Comparison of ENCODE assay signal across 1 cellular context in the genomic region with DNA sequence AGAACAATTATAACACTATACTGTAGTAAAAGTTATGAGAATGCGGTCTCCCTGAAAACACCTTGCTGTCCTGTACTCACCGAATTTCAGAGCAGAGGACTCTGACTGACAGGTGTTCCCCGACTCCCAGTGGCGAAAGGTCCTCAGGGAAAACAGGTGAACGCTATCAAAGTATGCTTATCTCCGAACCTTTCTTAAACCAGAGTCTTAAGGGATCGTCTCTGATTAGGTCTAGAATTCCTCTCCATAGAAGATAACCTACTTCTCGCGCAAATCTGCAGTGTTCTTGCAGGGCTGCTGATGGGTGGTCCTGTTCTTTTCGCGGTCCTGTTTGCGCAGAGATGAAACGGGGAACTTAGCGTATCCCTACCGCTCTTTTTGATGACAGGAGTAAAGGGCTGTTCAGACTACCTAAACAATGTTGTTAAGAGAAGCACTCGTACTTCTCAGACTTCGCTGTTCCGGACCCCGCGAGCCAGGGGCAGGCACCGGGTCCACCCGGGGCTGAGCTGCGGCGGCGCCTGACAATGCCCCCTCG.
TF ChIP-seq lines count a peak whose summit lies in the region.

No MANE protein-coding gene starts in this region.

TF ChIP-seq in HepG2, 621 proteins besides CTCF, POLR2A, EP300 and RAD21 (continued from another document):
- TF ChIP-seq, protein P1, sequence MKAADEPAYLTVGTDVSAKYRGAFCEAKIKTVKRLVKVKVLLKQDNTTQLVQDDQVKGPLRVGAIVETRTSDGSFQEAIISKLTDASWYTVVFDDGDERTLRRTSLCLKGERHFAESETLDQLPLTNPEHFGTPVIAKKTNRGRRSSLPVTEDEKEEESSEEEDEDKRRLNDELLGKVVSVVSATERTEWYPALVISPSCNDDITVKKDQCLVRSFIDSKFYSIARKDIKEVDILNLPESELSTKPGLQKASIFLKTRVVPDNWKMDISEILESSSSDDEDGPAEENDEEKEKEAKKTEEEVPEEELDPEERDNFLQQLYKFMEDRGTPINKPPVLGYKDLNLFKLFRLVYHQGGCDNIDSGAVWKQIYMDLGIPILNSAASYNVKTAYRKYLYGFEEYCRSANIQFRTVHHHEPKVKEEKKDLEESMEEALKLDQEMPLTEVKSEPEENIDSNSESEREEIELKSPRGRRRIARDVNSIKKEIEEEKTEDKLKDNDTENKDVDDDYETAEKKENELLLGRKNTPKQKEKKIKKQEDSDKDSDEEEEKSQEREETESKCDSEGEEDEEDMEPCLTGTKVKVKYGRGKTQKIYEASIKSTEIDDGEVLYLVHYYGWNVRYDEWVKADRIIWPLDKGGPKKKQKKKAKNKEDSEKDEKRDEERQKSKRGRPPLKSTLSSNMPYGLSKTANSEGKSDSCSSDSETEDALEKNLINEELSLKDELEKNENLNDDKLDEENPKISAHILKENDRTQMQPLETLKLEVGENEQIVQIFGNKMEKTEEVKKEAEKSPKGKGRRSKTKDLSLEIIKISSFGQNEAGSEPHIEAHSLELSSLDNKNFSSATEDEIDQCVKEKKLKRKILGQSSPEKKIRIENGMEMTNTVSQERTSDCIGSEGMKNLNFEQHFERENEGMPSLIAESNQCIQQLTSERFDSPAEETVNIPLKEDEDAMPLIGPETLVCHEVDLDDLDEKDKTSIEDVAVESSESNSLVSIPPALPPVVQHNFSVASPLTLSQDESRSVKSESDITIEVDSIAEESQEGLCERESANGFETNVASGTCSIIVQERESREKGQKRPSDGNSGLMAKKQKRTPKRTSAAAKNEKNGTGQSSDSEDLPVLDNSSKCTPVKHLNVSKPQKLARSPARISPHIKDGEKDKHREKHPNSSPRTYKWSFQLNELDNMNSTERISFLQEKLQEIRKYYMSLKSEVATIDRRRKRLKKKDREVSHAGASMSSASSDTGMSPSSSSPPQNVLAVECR (CRISPR knock-in tag; IDR thresholded peaks at IDR 0.05; ENCODE audit: borderline replicate concordance), result peak; percentile 30; the same call in 1 of the 2 replicates
- TF ChIP-seq ZNF10 (CRISPR knock-in tag; IDR thresholded peaks at IDR 0.05; ENCODE audit: borderline replicate concordance, low read depth), result no peak
- no peak for TF ChIP-seq NFATC3 (CRISPR knock-in tag; IDR thresholded peaks at IDR 0.05)
- no peak for TF ChIP-seq ZFP36L2 (CRISPR knock-in tag; IDR thresholded peaks at IDR 0.05)
- peak; percentile 48; the same call in 1 of the 2 replicates for TF ChIP-seq NAIF1 (CRISPR knock-in tag; IDR thresholded peaks at IDR 0.05; ENCODE audit: borderline replicate concordance)
- no peak for TF ChIP-seq FOSL2 (CRISPR knock-in tag; IDR thresholded peaks at IDR 0.05)
- TF ChIP-seq NR2F6 (IDR thresholded peaks at IDR 0.05), result no peak
- no peak for TF ChIP-seq NR2F6 (CRISPR knock-in tag; IDR thresholded peaks at IDR 0.05)
- TF ChIP-seq, protein P2, sequence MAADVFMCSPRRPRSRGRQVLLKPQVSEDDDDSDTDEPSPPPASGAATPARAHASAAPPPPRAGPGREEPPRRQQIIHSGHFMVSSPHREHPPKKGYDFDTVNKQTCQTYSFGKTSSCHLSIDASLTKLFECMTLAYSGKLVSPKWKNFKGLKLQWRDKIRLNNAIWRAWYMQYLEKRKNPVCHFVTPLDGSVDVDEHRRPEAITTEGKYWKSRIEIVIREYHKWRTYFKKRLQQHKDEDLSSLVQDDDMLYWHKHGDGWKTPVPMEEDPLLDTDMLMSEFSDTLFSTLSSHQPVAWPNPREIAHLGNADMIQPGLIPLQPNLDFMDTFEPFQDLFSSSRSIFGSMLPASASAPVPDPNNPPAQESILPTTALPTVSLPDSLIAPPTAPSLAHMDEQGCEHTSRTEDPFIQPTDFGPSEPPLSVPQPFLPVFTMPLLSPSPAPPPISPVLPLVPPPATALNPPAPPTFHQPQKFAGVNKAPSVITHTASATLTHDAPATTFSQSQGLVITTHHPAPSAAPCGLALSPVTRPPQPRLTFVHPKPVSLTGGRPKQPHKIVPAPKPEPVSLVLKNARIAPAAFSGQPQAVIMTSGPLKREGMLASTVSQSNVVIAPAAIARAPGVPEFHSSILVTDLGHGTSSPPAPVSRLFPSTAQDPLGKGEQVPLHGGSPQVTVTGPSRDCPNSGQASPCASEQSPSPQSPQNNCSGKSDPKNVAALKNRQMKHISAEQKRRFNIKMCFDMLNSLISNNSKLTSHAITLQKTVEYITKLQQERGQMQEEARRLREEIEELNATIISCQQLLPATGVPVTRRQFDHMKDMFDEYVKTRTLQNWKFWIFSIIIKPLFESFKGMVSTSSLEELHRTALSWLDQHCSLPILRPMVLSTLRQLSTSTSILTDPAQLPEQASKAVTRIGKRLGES (CRISPR knock-in tag; IDR thresholded peaks at IDR 0.05; ENCODE audit: borderline replicate concordance), result peak; percentile 20; the same call in 1 of the 2 replicates
- TF ChIP-seq KDM6A (CRISPR knock-in tag; IDR thresholded peaks at IDR 0.05; ENCODE audit: low read depth), result no peak
- TF ChIP-seq ZNF501 (CRISPR knock-in tag; IDR thresholded peaks at IDR 0.05), result peak; percentile 44; the same call in 1 of the 2 replicates
- TF ChIP-seq ZNF263 (CRISPR knock-in tag; IDR thresholded peaks at IDR 0.05), result peak; percentile 43
- TF ChIP-seq, protein P3, sequence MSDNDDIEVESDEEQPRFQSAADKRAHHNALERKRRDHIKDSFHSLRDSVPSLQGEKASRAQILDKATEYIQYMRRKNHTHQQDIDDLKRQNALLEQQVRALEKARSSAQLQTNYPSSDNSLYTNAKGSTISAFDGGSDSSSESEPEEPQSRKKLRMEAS (IDR thresholded peaks at IDR 0.05), result no peak
- TF ChIP-seq, protein P4, sequence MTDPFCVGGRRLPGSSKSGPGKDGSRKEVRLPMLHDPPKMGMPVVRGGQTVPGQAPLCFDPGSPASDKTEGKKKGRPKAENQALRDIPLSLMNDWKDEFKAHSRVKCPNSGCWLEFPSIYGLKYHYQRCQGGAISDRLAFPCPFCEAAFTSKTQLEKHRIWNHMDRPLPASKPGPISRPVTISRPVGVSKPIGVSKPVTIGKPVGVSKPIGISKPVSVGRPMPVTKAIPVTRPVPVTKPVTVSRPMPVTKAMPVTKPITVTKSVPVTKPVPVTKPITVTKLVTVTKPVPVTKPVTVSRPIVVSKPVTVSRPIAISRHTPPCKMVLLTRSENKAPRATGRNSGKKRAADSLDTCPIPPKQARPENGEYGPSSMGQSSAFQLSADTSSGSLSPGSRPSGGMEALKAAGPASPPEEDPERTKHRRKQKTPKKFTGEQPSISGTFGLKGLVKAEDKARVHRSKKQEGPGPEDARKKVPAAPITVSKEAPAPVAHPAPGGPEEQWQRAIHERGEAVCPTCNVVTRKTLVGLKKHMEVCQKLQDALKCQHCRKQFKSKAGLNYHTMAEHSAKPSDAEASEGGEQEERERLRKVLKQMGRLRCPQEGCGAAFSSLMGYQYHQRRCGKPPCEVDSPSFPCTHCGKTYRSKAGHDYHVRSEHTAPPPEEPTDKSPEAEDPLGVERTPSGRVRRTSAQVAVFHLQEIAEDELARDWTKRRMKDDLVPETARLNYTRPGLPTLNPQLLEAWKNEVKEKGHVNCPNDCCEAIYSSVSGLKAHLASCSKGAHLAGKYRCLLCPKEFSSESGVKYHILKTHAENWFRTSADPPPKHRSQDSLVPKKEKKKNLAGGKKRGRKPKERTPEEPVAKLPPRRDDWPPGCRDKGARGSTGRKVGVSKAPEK (CRISPR knock-in tag; IDR thresholded peaks at IDR 0.05; ENCODE audit: borderline replicate concordance), result 0 out of 2 replicates have a peak, but pooled peaks have one; percentile 32
- no peak for TF ChIP-seq MIXL1 (CRISPR knock-in tag; IDR thresholded peaks at IDR 0.05)
- no peak for TF ChIP-seq KDM5A (IDR thresholded peaks at IDR 0.05; ENCODE audit: borderline replicate concordance, low read length)
- TF ChIP-seq NFE2L2 (IDR thresholded peaks at IDR 0.05; ENCODE audit: low read length), result no peak
- TF ChIP-seq ZNF761 (CRISPR knock-in tag; conservative IDR thresholded peaks at IDR 0.05), result no peak
- no peak for TF ChIP-seq ZNF260 (CRISPR knock-in tag; IDR thresholded peaks at IDR 0.05; ENCODE audit: borderline replicate concordance, low read depth)
- no peak for TF ChIP-seq ZNF777 (CRISPR knock-in tag; IDR thresholded peaks at IDR 0.05)
- TF ChIP-seq SIN3A (IDR thresholded peaks at IDR 0.05; ENCODE audit: borderline replicate concordance, low read depth, low read length), result 0 out of 2 replicates have a peak, but pooled peaks have one; percentile 22
- peak; percentile 67; the same call in 1 of the 2 replicates for TF ChIP-seq KDM5B (CRISPR knock-in tag; IDR thresholded peaks at IDR 0.05; ENCODE audit: borderline replicate concordance)
- TF ChIP-seq ZNF570 (CRISPR knock-in tag; IDR thresholded peaks at IDR 0.05; ENCODE audit: borderline replicate concordance), result no peak
- TF ChIP-seq TBX2 (CRISPR knock-in tag; IDR thresholded peaks at IDR 0.05; ENCODE audit: borderline replicate concordance), result peak; percentile 14; the same call in 1 of the 2 replicates
- TF ChIP-seq, protein P5, sequence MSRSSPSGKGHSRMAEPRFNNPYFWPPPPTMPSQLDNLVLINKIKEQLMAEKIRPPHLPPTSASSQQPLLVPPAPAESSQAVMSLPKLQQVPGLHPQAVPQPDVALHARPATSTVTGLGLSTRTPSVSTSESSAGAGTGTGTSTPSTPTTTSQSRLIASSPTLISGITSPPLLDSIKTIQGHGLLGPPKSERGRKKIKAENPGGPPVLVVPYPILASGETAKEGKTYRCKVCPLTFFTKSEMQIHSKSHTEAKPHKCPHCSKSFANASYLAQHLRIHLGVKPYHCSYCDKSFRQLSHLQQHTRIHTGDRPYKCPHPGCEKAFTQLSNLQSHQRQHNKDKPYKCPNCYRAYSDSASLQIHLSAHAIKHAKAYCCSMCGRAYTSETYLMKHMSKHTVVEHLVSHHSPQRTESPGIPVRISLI (CRISPR knock-in tag; IDR thresholded peaks at IDR 0.05; ENCODE audit: borderline replicate concordance), result no peak
- TF ChIP-seq, protein P6, sequence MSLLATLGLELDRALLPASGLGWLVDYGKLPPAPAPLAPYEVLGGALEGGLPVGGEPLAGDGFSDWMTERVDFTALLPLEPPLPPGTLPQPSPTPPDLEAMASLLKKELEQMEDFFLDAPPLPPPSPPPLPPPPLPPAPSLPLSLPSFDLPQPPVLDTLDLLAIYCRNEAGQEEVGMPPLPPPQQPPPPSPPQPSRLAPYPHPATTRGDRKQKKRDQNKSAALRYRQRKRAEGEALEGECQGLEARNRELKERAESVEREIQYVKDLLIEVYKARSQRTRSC (CRISPR knock-in tag; IDR thresholded peaks at IDR 0.05; ENCODE audit: low read depth), result no peak
- TF ChIP-seq ZNF766 (CRISPR knock-in tag; IDR thresholded peaks at IDR 0.05; ENCODE audit: borderline replicate concordance), result no peak
- TF ChIP-seq, protein P7, sequence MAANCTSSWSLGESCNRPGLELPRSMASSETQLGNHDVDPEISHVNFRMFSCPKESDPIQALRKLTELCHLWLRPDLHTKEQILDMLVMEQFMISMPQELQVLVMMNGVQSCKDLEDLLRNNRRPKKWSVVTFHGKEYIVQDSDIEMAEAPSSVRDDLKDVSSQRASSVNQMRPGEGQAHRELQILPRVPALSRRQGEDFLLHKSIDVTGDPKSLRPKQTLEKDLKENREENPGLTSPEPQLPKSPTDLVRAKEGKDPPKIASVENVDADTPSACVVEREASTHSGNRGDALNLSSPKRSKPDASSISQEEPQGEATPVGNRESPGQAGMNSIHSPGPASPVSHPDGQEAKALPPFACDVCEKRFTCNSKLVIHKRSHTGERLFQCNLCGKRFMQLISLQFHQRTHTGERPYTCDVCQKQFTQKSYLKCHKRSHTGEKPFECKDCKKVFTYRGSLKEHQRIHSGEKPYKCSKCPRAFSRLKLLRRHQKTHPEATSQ (CRISPR knock-in tag; IDR thresholded peaks at IDR 0.05; ENCODE audit: borderline replicate concordance), result no peak
- TF ChIP-seq, protein P8, sequence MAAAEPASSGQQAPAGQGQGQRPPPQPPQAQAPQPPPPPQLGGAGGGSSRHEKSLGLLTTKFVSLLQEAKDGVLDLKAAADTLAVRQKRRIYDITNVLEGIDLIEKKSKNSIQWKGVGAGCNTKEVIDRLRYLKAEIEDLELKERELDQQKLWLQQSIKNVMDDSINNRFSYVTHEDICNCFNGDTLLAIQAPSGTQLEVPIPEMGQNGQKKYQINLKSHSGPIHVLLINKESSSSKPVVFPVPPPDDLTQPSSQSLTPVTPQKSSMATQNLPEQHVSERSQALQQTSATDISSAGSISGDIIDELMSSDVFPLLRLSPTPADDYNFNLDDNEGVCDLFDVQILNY (CRISPR knock-in tag; conservative IDR thresholded peaks at IDR 0.05), result no peak
- 0 out of 2 replicates have a peak, but pooled peaks have one; percentile 4 for TF ChIP-seq THAP11 (CRISPR knock-in tag; IDR thresholded peaks at IDR 0.05)
- TF ChIP-seq ELF4 (CRISPR knock-in tag; IDR thresholded peaks at IDR 0.05; ENCODE audit: borderline replicate concordance), result 0 out of 2 replicates have a peak, but pooled peaks have one; percentile 51
TF ChIP-seq in HepG2: peak in this region for 12.
